ENCODE assay signal across 8 cellular contexts in genomic region chr21:35204850-35205564, GRCh38.
A peak's percentile ranks its signal among the peaks of the same experiment; 100 is the strongest.
DNase-seq lines count a peak whose midpoint lies in the region; ATAC-seq and TF ChIP-seq lines count a peak whose summit lies in the region.

No MANE protein-coding gene starts in this region.

- intact Hi-C loops in ascending aorta (cut with DNase I) = loop anchor here (5.0 to 10.0 kb wide), 3 partner anchors 153 to 640 kb away; no protein-coding TSS in a partner anchor

- peak; percentile 63 for ATAC-seq in DND-41 (ENCODE audit: insufficient read depth, low read depth)
- no peak for ATAC-seq in HG02623 (IDR thresholded peaks at IDR 0.05; ENCODE audit: unreplicated experiment)

- H3K9ac ChIP-seq in DND-41 (ENCODE audit: low read depth, low read length) = no peak overlapping the region

- no peak overlapping the region for H3K4me3 ChIP-seq in DND-41 (ENCODE audit: low read depth in 1 of 2, low read length in 2 of 2)
- peak overlapping the region; percentile 4 to 50 for H3K4me3 ChIP-seq in ascending aorta

- no peaks in the 10 kb centered on the region for H4K20me1 ChIP-seq in DND-41 (ENCODE audit: insufficient read depth, low read length)

- TF ChIP-seq CTCF in DND-41 (IDR thresholded peaks at IDR 0.05; ENCODE audit: borderline replicate concordance, extremely low read depth, low read length, poor library complexity, severe bottlenecking) = peak; percentile 25
- TF ChIP-seq CTCF in ascending aorta (IDR thresholded peaks at IDR 0.05) = no peak

- H3K36me3 ChIP-seq in DND-41 (ENCODE audit: insufficient read depth, low read length) (no peaks in the 10 kb centered on the region), ascending aorta (no peaks in the 10 kb centered on the region)

- no peaks in the 10 kb centered on the region for H3K79me2 ChIP-seq in DND-41 (ENCODE audit: insufficient read depth, low read length)

- H3K9me3 ChIP-seq in DND-41 (ENCODE audit: insufficient read depth, low read length, severe bottlenecking) (peaks cover under 1% of the 10 kb centered on the region), ascending aorta (no peaks in the 10 kb centered on the region)

- H2AFZ ChIP-seq in DND-41 (ENCODE audit: low read depth, low read length) = no peak overlapping the region; the same call in 1 of the 2 replicates

- peaks cover 21% of the 10 kb centered on the region for H3K4me1 ChIP-seq in DND-41 (ENCODE audit: insufficient read depth, low read length)
- H3K4me1 ChIP-seq in ascending aorta = peaks cover 4 to 30% of the 10 kb centered on the region in 2 donors

- H3K4me2 ChIP-seq in DND-41 (ENCODE audit: insufficient read depth, low read length) = peak overlapping the region; percentile 5; the same call in 1 of the 2 replicates

- DNase-seq in DND-41 = peak; percentile 38
- DNase-seq in NCI-H345 (lab: John Stamatoyannopoulos, UW) = peak; percentile 54
- peak in 1 of 2 donors; percentile 82 for DNase-seq in ascending aorta (ENCODE audit: low spot score in 2 of 2)
- DNase-seq in left kidney (ENCODE audit: low read depth, low spot score) = peak; percentile 73
- DNase-seq in stimulated activated CD8-positive, alpha-beta memory T cell treated with anti-CD3 and anti-CD28 coated beads, Interleukin-4, amount 100 ng/mL, for 48 hours = peak; percentile 47
- DNase-seq in 8988T = no peak
- no peak for DNase-seq in NCI-H510A treated with DMSO at 0.1 percent for 48 hours (lab: John Stamatoyannopoulos, UW)

- peak overlapping the region; percentile 33; the same call in 1 of the 2 replicates for H3K27ac ChIP-seq in DND-41 (ENCODE audit: low read length)
- H3K27ac ChIP-seq in ascending aorta = peak overlapping the region; percentile 70 to 72

- H3K27me3 ChIP-seq in DND-41 (ENCODE audit: insufficient read depth, low read length, poor library complexity) (no peaks in the 10 kb centered on the region), ascending aorta (no peaks in the 10 kb centered on the region)

Comparison
In these comparisons a context has a peak if more than half of its experiments do, and no peak if none do; other contexts are left out.
1. DNase-seq: peak in DND-41 (single experiment), NCI-H345 (single experiment), left kidney (single experiment) and stimulated activated CD8-positive, alpha-beta memory T cell treated with anti-CD3 and anti-CD28 coated beads, Interleukin-4, amount 100 ng/mL, for 48 hours (single experiment); none in 8988T (single experiment) and NCI-H510A treated with DMSO at 0.1 percent for 48 hours (single experiment).
2. H3K4me3 ChIP-seq: peak in ascending aorta (2 of 2); none in DND-41 (0 of 2).